Comparison of ENCODE assay signal across 7 cellular contexts in the genomic region with DNA sequence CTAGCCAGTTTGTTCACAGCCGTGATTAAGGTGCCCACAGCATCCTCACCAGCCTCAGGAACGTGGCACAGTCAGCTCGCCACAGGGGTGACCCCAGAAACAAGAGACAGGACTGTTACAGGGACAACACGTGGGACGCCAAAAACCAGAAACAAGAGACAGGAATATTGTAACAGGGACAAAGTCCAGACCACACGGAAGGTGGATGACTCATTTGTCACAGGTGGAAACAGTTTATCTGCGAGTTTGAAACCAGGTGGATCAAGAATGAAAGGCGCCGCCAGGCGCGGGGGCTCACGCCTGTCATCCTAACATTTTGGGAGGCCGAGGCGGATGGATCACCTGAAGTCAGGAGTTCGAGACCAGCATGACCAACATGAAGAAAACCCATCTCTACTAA. TPM values are rescaled to one million over a fixed set of nuclear protein-coding genes. Genes with fewer than 3 reads are reported as not detected.
A peak's percentile ranks its signal among the peaks of the same experiment; 100 is the strongest.
DNase-seq lines count a peak whose midpoint lies in the region; FAIRE-seq and TF ChIP-seq lines count a peak whose summit lies in the region.
"Not testable (repeated sequence)": the region's sequence is repeated elsewhere in the genome, so short reads cannot be mapped to it uniquely, and the experiment has no call there.

No MANE protein-coding gene starts in this region.

- POLR2A ChIA-PET in Caco-2 (lab: Charles Lee) = not testable (repeated sequence)

- CTCF ChIA-PET in Caco-2 (lab: Charles Lee) = not testable (repeated sequence)

- not testable (repeated sequence) for H3K4me3 ChIP-seq in Caco-2 (ENCODE audit: low read depth, low read length); astrocyte (ENCODE audit: insufficient read depth, low read depth, low read length); liver (ENCODE audit: low read depth in 1 of 3, low read length in 3 of 3); neural progenitor cell; small intestine (ENCODE audit: low read depth in 1 of 2, low read length in 2 of 2)

- H3K36me3 Mint-ChIP-seq in Caco-2 (ENCODE audit: insufficient read depth, unreplicated experiment) (peaks cover 47% of the 10 kb centered on the region), neural progenitor cell (peaks cover 24% of the 10 kb centered on the region)
- not testable (repeated sequence) for H3K36me3 Mint-ChIP-seq in astrocyte (ENCODE audit: low read depth, unreplicated experiment)

- peaks cover 55% of the 10 kb centered on the region for H3K79me2 ChIP-seq in astrocyte (ENCODE audit: insufficient read depth, low read length)
- peaks cover 84% of the 10 kb centered on the region for H3K79me2 ChIP-seq in neural progenitor cell (ENCODE audit: low read depth)

- peak overlapping the region; percentile 56 for H3K4me3 Mint-ChIP-seq in Caco-2 (ENCODE audit: unreplicated experiment)
- not testable (repeated sequence) for H3K4me3 Mint-ChIP-seq in astrocyte (ENCODE audit: unreplicated experiment); neural progenitor cell

- WGBS in liver = 39% methylated on average over 15 of the region's 15 CpGs
- 28 to 58% (median 44%) methylated on average over 15 of the region's 15 CpGs for WGBS in small intestine, 3 donors

- H3K9me3 ChIP-seq in Caco-2; astrocyte (ENCODE audit: insufficient read depth, low read depth, low read length); liver (ENCODE audit: control insufficient read depth in 4 of 4, low read length in 3 of 4); neural progenitor cell (ENCODE audit: low read depth); small intestine (ENCODE audit: control insufficient read depth, low read depth): not testable (repeated sequence)

- not testable (repeated sequence) for H3K9ac ChIP-seq in astrocyte (ENCODE audit: low read length); liver (ENCODE audit: low read depth in 1 of 2, low read length in 2 of 2); neural progenitor cell

- H3K4me1 ChIP-seq in Caco-2 = peaks cover 49% of the 10 kb centered on the region
- H3K4me1 ChIP-seq in astrocyte (ENCODE audit: insufficient read depth, low read length); liver (ENCODE audit: control insufficient read depth in 4 of 4, insufficient read depth in 4 of 4, low read length in 3 of 4); neural progenitor cell; small intestine (ENCODE audit: control insufficient read depth in 2 of 2, insufficient read depth in 1 of 2, low read depth in 1 of 2, low read length in 1 of 2): not testable (repeated sequence)

- not testable (repeated sequence) for FAIRE-seq in astrocyte (lab: Jason Lieb, UNC); small intestine (lab: Jason Lieb, UNC)

- H3K36me3 ChIP-seq in Caco-2 (ENCODE audit: control insufficient read depth, insufficient read depth, low read length); astrocyte (ENCODE audit: insufficient read depth, low read length); liver (ENCODE audit: control insufficient read depth in 4 of 4, insufficient read depth in 3 of 4, low read depth in 1 of 4, low read length in 3 of 4); neural progenitor cell; small intestine (ENCODE audit: control insufficient read depth in 2 of 2, insufficient read depth in 2 of 2, low read length in 2 of 2): not testable (repeated sequence)

- H3F3A ChIP-seq in neural progenitor cell (ENCODE audit: low read depth) = peaks cover 10% of the 10 kb centered on the region

- not testable (repeated sequence) for H2AFZ ChIP-seq in astrocyte (ENCODE audit: low read depth, low read length); neural progenitor cell (replicated peaks)

- H3K9me3 Mint-ChIP-seq in Caco-2 (ENCODE audit: unreplicated experiment); astrocyte (ENCODE audit: unreplicated experiment): not testable (repeated sequence)
- H3K9me3 Mint-ChIP-seq in neural progenitor cell = peaks cover 13% of the 10 kb centered on the region

- intact Hi-C loops in Caco-2 (cut with micrococcal nuclease; ENCODE audit: unreplicated experiment) = loop anchor here (2.0 kb wide), 1 partner anchor 62 kb away; no protein-coding TSS in a partner anchor
- intact Hi-C loops in cardiac septum (cut with DNase I) = not testable (repeated sequence)

- H3K27ac Mint-ChIP-seq in Caco-2 (ENCODE audit: unreplicated experiment) (peak overlapping the region; percentile 96), astrocyte (ENCODE audit: unreplicated experiment) (peak overlapping the region; percentile 18), neural progenitor cell (peak overlapping the region; percentile 50)

- peaks cover 63% of the 10 kb centered on the region for H4K20me1 ChIP-seq in astrocyte (ENCODE audit: insufficient read depth, low read length)
- not testable (repeated sequence) for H4K20me1 ChIP-seq in neural progenitor cell (ENCODE audit: low read depth)

- not testable (repeated sequence) for H3K4me2 ChIP-seq in astrocyte (ENCODE audit: low read length); neural progenitor cell

- H3K27me3 ChIP-seq in Caco-2 (replicated peaks; ENCODE audit: control insufficient read depth, insufficient read depth, low read length); astrocyte (ENCODE audit: insufficient read depth, low read length); liver (ENCODE audit: control insufficient read depth in 4 of 4, insufficient read depth in 4 of 4, low read length in 3 of 4); neural progenitor cell; small intestine (ENCODE audit: control insufficient read depth in 2 of 2, insufficient read depth in 2 of 2, low read length in 2 of 2): not testable (repeated sequence)

- not testable (repeated sequence) for BruUV-seq in Caco-2 (replicated peaks; lab: Mats Ljungman, UMichigan)

- peaks cover 26% of the 10 kb centered on the region for H3K4me1 Mint-ChIP-seq in Caco-2 (ENCODE audit: low read depth, unreplicated experiment)
- H3K4me1 Mint-ChIP-seq in astrocyte (ENCODE audit: low read depth, unreplicated experiment); neural progenitor cell: not testable (repeated sequence)

- peak in 1 of 2 donors; percentile 46 for TF ChIP-seq RAD21 in liver (IDR thresholded peaks at IDR 0.05)

- TF ChIP-seq CTCF in Caco-2 (IDR thresholded peaks at IDR 0.05; ENCODE audit: insufficient read depth in 1 of 2, low read depth in 1 of 2, low read length in 1 of 2, severe bottlenecking in 1 of 2, unreplicated experiment in 1 of 2); astrocyte (IDR thresholded peaks at IDR 0.05; ENCODE audit: insufficient read depth, low read depth, low read length); liver (IDR thresholded peaks at IDR 0.05; ENCODE audit: low read depth, low read length, missing input control); neural progenitor cell (IDR thresholded peaks at IDR 0.05): not testable (repeated sequence)

- H3K27ac ChIP-seq in astrocyte (ENCODE audit: low read depth, low read length); neural progenitor cell; small intestine (ENCODE audit: low read depth in 1 of 2, low read length in 1 of 2): not testable (repeated sequence)
- H3K27ac ChIP-seq in liver (ENCODE audit: low read depth in 1 of 2, low read length in 2 of 2) = peak overlapping the region; percentile 8 to 90

- not testable (repeated sequence) for H3K27me3 Mint-ChIP-seq in Caco-2 (ENCODE audit: insufficient read depth, unreplicated experiment); astrocyte (ENCODE audit: low read depth, unreplicated experiment); neural progenitor cell (ENCODE audit: insufficient read depth, low read depth)

- DNase-seq in Caco-2 (peak; percentile 82 to 86), LoVo (ENCODE audit: low spot score) (peak; percentile 55), cardiac septum (ENCODE audit: low spot score) (peak; percentile 38), small intestine (peak; percentile 67)
- not testable (repeated sequence) for DNase-seq in astrocyte (ENCODE audit: low read depth); neural progenitor cell (ENCODE audit: low spot score)

TF ChIP-seq in liver, 16 proteins besides CTCF, POLR2A, EP300 and RAD21 (continues in another document):
- peak; percentile 45 for TF ChIP-seq FOXA1 (IDR thresholded peaks at IDR 0.05)
- peak; percentile 30 for TF ChIP-seq YY1 (IDR thresholded peaks at IDR 0.05)
- TF ChIP-seq JUND (IDR thresholded peaks at IDR 0.05) = peak in 1 of 2 donors; percentile 99
- TF ChIP-seq HNF4A (conservative IDR thresholded peaks at IDR 0.05) = peak in 1 of 2 donors; percentile 96
- TF ChIP-seq RXRA (IDR thresholded peaks at IDR 0.05) = peak in 1 of 2 donors; percentile 78
- TF ChIP-seq EGR1 (IDR thresholded peaks at IDR 0.05; ENCODE audit: low read depth in 2 of 2) = peak in 1 of 2 donors; percentile 31
- peak in 1 of 2 donors; percentile 48 for TF ChIP-seq GABPA (IDR thresholded peaks at IDR 0.05 in 1 of 2, conservative IDR thresholded peaks at IDR 0.05 in 1 of 2)

RNA-seq across cellular contexts. Expression of gene DHRSX, which starts 27.7 kb away (rescaled TPM):
- total RNA-seq in Caco-2 (2022) = 54.2 and 64.1 TPM in 2 replicates
- total RNA-seq in astrocyte = 28.4 and 30.4 TPM in 2 replicates
- 24.9 TPM for total RNA-seq in cardiac septum
- total RNA-seq in liver = 10 to 100 TPM; 19.3 to 27.3 TPM
- polyA plus RNA-seq in liver = 10 to 100 TPM; 17.2 to 35.2 TPM
- 25.6 and 31.8 TPM in 2 replicates for total RNA-seq in neural progenitor cell (ENCODE audit: low replicate concordance)
- 10 to 100 TPM in 1 of 3 donors, 1 to 10 TPM in 2; 7.2 to 14.4 (median 9.7) TPM for polyA plus RNA-seq in small intestine

RNA-seq across cellular contexts. Expression of gene ZBED1, which starts 27.7 kb away (rescaled TPM):
- total RNA-seq in Caco-2 (2022) = 63.7 and 68.8 TPM in 2 replicates
- total RNA-seq in astrocyte = 19.9 and 21.3 TPM in 2 replicates
- total RNA-seq in cardiac septum = 45.1 TPM
- 10 to 100 TPM; 28.7 to 49.0 TPM for total RNA-seq in liver
- polyA plus RNA-seq in liver = 10 to 100 TPM; 15.9 to 25.1 TPM
- total RNA-seq in neural progenitor cell (ENCODE audit: low replicate concordance) = 36.9 and 37.0 TPM in 2 replicates
- 10 to 100 TPM; 23.9 to 33.0 (median 27.6) TPM for polyA plus RNA-seq in small intestine

Comparison
In these comparisons a context has a peak if more than half of its experiments do, and no peak if none do; other contexts are left out.
1. H3K27ac Mint-ChIP-seq: peak in every context shown above with its lines; median percentile 96 in Caco-2; 50 in neural progenitor cell; 18 in astrocyte.